1 cellular context compared by ENCODE assay signal in the genomic region with DNA sequence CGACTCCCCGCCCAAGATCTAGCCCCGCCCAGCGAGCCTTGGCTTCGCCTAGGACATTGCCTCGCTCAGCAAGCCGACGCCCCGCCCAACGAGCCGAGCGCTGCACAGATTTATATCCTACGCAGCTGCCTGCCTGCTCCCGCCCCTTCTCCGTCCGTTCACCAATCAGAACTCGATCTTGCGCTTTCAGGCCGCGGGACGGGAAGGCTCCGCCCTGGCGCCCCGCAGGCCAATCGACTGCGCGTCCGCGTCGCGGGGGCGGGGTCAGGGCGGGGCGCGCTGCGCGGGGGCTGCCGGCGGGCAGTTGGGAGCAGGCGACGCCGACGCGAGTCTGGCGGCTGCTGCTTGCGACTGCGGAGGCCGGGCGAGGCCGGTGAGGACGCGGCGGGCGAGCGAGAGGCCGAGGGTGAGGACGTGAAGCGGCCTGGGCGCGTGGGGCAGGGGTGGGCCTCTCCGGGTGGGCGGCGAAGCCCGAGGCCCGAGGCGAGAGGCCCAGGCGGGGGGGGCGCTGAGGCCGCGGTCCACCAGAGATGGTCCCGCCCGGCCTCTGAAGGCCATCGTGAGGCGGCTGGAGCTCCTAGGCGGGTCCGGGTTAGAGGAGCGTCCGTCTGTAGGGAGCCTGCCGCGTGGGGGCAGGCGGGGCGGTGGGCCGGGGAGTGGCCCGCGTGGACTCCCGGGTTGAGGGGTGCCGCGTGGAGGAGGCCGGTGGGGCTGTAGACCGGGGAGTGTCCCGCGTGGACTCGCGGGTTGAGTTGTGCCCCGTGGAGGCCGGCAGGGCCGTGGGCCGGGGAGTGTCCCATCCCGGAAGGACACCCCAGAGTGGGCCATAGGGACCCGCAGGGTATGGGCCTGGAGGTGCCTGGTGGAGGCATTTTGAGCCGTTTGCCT.
TF ChIP-seq lines count a peak whose summit lies in the region.

A gene with protein sequence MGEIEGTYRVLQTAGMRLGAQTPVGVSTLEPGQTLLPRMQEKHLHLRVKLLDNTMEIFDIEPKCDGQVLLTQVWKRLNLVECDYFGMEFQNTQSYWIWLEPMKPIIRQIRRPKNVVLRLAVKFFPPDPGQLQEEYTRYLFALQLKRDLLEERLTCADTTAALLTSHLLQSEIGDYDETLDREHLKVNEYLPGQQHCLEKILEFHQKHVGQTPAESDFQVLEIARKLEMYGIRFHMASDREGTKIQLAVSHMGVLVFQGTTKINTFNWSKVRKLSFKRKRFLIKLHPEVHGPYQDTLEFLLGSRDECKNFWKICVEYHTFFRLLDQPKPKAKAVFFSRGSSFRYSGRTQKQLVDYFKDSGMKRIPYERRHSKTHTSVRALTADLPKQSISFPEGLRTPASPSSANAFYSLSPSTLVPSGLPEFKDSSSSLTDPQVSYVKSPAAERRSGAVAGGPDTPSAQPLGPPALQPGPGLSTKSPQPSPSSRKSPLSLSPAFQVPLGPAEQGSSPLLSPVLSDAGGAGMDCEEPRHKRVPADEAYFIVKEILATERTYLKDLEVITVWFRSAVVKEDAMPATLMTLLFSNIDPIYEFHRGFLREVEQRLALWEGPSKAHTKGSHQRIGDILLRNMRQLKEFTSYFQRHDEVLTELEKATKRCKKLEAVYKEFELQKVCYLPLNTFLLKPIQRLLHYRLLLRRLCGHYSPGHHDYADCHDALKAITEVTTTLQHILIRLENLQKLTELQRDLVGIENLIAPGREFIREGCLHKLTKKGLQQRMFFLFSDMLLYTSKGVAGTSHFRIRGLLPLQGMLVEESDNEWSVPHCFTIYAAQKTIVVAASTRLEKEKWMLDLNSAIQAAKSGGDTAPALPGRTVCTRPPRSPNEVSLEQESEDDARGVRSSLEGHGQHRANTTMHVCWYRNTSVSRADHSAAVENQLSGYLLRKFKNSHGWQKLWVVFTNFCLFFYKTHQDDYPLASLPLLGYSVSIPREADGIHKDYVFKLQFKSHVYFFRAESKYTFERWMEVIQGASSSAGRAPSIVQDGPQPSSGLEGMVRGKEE (plus strand): TSS at position 303 of the 888 bp plus-strand sequence. CDS start 16,823 bp downstream, outside the sequence.

TF ChIP-seq in HepG2, 621 proteins besides CTCF, POLR2A, EP300 and RAD21 (continued from another document and continues in another):
- TF ChIP-seq TGIF2 (CRISPR knock-in tag; IDR thresholded peaks at IDR 0.05) (no peak), GFI1 (CRISPR knock-in tag; IDR thresholded peaks at IDR 0.05; ENCODE audit: borderline replicate concordance) (peak; percentile 99), ZNF770 (CRISPR knock-in tag; IDR thresholded peaks at IDR 0.05) (peak; percentile 93), ZNF687 (CRISPR knock-in tag; IDR thresholded peaks at IDR 0.05) (peak; percentile 83), GATA4 (IDR thresholded peaks at IDR 0.05; ENCODE audit: borderline replicate concordance, low read depth) (peak; percentile 64; the same call in 1 of the 2 replicates), MLLT10 (CRISPR knock-in tag; IDR thresholded peaks at IDR 0.05) (no peak), ZNF597 (CRISPR knock-in tag; IDR thresholded peaks at IDR 0.05) (no peak), ZSCAN5A (CRISPR knock-in tag; IDR thresholded peaks at IDR 0.05; ENCODE audit: borderline replicate concordance) (no peak), RXRB (CRISPR knock-in tag; IDR thresholded peaks at IDR 0.05; ENCODE audit: borderline replicate concordance) (no peak), MED1 (CRISPR knock-in tag; IDR thresholded peaks at IDR 0.05) (0 out of 2 replicates have a peak, but pooled peaks have one; percentile 25), CAMTA2 (CRISPR knock-in tag; IDR thresholded peaks at IDR 0.05; ENCODE audit: borderline replicate concordance) (no peak), ZNF274 (CRISPR knock-in tag; IDR thresholded peaks at IDR 0.05) (peak; percentile 63; the same call in 1 of the 2 replicates), SMYD3 (CRISPR knock-in tag; IDR thresholded peaks at IDR 0.05) (no peak), ZSCAN20 (CRISPR knock-in tag; IDR thresholded peaks at IDR 0.05; ENCODE audit: borderline replicate concordance) (no peak), ERF (CRISPR knock-in tag; IDR thresholded peaks at IDR 0.05) (peak; percentile 59; the same call in 1 of the 2 replicates), FOXM1 (CRISPR knock-in tag; IDR thresholded peaks at IDR 0.05) (no peak), RCOR2 (CRISPR knock-in tag; IDR thresholded peaks at IDR 0.05) (no peak), ZBTB1 (CRISPR knock-in tag; IDR thresholded peaks at IDR 0.05; ENCODE audit: borderline replicate concordance) (no peak), BCL6 (CRISPR knock-in tag; IDR thresholded peaks at IDR 0.05) (peak; percentile 28), KLF6 (CRISPR knock-in tag; IDR thresholded peaks at IDR 0.05) (peak; percentile 89), ZNF552 (CRISPR knock-in tag; IDR thresholded peaks at IDR 0.05; ENCODE audit: borderline replicate concordance) (peak; percentile 82; the same call in 1 of the 2 replicates)
- TF ChIP-seq, protein P1, sequence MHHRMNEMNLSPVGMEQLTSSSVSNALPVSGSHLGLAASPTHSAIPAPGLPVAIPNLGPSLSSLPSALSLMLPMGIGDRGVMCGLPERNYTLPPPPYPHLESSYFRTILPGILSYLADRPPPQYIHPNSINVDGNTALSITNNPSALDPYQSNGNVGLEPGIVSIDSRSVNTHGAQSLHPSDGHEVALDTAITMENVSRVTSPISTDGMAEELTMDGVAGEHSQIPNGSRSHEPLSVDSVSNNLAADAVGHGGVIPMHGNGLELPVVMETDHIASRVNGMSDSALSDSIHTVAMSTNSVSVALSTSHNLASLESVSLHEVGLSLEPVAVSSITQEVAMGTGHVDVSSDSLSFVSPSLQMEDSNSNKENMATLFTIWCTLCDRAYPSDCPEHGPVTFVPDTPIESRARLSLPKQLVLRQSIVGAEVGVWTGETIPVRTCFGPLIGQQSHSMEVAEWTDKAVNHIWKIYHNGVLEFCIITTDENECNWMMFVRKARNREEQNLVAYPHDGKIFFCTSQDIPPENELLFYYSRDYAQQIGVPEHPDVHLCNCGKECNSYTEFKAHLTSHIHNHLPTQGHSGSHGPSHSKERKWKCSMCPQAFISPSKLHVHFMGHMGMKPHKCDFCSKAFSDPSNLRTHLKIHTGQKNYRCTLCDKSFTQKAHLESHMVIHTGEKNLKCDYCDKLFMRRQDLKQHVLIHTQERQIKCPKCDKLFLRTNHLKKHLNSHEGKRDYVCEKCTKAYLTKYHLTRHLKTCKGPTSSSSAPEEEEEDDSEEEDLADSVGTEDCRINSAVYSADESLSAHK (CRISPR knock-in tag; IDR thresholded peaks at IDR 0.05; ENCODE audit: borderline replicate concordance) = no peak
- TF ChIP-seq, protein P2, sequence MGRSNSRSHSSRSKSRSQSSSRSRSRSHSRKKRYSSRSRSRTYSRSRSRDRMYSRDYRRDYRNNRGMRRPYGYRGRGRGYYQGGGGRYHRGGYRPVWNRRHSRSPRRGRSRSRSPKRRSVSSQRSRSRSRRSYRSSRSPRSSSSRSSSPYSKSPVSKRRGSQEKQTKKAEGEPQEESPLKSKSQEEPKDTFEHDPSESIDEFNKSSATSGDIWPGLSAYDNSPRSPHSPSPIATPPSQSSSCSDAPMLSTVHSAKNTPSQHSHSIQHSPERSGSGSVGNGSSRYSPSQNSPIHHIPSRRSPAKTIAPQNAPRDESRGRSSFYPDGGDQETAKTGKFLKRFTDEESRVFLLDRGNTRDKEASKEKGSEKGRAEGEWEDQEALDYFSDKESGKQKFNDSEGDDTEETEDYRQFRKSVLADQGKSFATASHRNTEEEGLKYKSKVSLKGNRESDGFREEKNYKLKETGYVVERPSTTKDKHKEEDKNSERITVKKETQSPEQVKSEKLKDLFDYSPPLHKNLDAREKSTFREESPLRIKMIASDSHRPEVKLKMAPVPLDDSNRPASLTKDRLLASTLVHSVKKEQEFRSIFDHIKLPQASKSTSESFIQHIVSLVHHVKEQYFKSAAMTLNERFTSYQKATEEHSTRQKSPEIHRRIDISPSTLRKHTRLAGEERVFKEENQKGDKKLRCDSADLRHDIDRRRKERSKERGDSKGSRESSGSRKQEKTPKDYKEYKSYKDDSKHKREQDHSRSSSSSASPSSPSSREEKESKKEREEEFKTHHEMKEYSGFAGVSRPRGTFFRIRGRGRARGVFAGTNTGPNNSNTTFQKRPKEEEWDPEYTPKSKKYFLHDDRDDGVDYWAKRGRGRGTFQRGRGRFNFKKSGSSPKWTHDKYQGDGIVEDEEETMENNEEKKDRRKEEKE (IDR thresholded peaks at IDR 0.05) = no peak
